Comparison of ENCODE assay signal across 1 cellular context in the genomic region with DNA sequence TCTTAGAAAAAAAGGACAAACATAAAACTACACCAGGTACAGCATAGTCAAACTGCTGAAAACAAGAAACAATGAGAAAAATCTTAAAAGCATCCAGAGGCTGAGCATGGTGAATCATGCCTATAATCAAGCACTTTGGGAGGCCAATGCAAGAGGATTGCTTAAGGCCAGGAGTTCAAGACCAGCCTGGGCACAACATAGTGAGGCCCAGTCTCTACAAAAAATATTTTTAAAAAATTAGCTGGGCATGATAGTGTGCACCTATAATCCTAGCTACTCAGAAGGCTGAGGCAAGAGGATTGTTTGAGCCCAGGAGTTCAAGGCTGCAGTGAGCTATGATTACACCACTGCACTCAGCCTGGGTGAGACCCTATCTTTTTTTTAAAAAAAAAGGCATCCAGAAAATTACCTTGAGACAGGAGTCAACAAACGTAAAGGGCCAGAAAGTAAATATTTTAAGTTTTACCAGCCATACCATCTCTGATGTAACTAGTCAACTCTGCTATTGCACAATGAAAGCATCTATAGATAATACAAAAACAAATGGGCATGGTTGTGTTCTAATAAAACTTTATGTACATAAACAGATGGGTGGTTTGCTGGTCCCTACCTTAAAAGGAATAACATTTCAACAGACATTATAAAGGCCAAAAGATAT.
A peak's percentile ranks its signal among the peaks of the same experiment; 100 is the strongest.
TF ChIP-seq lines count a peak whose summit lies in the region.

No MANE protein-coding gene starts in this region.

TF ChIP-seq in HepG2, 621 proteins besides CTCF, POLR2A, EP300 and RAD21 (continued from another document and continues in another):
- TF ChIP-seq ZNF281 (CRISPR knock-in tag; IDR thresholded peaks at IDR 0.05; ENCODE audit: borderline replicate concordance) (no peak), TP53 (CRISPR knock-in tag; conservative IDR thresholded peaks at IDR 0.05) (0 out of 2 replicates have a peak, but pooled peaks have one; percentile 52), SP140L (CRISPR knock-in tag; IDR thresholded peaks at IDR 0.05; ENCODE audit: borderline replicate concordance) (no peak), SRF (IDR thresholded peaks at IDR 0.05; ENCODE audit: low read depth, low read length) (peak; percentile 62; the same call in 1 of the 2 replicates), ZNF775 (CRISPR knock-in tag; IDR thresholded peaks at IDR 0.05; ENCODE audit: borderline replicate concordance) (no peak), HNF4G (IDR thresholded peaks at IDR 0.05; ENCODE audit: borderline replicate concordance, low read depth, low read length) (peak; percentile 33; the same call in 1 of the 2 replicates), HNF4G (CRISPR knock-in tag; IDR thresholded peaks at IDR 0.05; ENCODE audit: borderline replicate concordance, low read depth) (no peak), FOXK1 (CRISPR knock-in tag; IDR thresholded peaks at IDR 0.05; ENCODE audit: borderline replicate concordance, low read depth) (peak; percentile 89), SAFB2 (CRISPR knock-in tag; IDR thresholded peaks at IDR 0.05; ENCODE audit: borderline replicate concordance, low read depth) (no peak), PHF21A (CRISPR knock-in tag; IDR thresholded peaks at IDR 0.05) (peak; percentile 73), GATAD2A (CRISPR knock-in tag; IDR thresholded peaks at IDR 0.05) (peak; percentile 93), ZKSCAN1 (IDR thresholded peaks at IDR 0.05; ENCODE audit: low read length) (no peak), PTBP1 (IDR thresholded peaks at IDR 0.05; ENCODE audit: low read depth, low read length, poor library complexity, severe bottlenecking) (no peak), ZNF18 (CRISPR knock-in tag; IDR thresholded peaks at IDR 0.05; ENCODE audit: insufficient replicate concordance) (peak; percentile 29), ZNF891 (CRISPR knock-in tag; IDR thresholded peaks at IDR 0.05) (no peak), HMG20A (CRISPR knock-in tag; IDR thresholded peaks at IDR 0.05; ENCODE audit: borderline replicate concordance) (peak; percentile 63; the same call in 1 of the 2 replicates), RFXAP (CRISPR knock-in tag; IDR thresholded peaks at IDR 0.05; ENCODE audit: borderline replicate concordance) (peak; percentile 27; the same call in 1 of the 2 replicates), TBX2 (CRISPR knock-in tag; IDR thresholded peaks at IDR 0.05; ENCODE audit: borderline replicate concordance) (peak; percentile 62; the same call in 1 of the 2 replicates), RELA (CRISPR knock-in tag; IDR thresholded peaks at IDR 0.05) (no peak)
- TF ChIP-seq, protein P1, sequence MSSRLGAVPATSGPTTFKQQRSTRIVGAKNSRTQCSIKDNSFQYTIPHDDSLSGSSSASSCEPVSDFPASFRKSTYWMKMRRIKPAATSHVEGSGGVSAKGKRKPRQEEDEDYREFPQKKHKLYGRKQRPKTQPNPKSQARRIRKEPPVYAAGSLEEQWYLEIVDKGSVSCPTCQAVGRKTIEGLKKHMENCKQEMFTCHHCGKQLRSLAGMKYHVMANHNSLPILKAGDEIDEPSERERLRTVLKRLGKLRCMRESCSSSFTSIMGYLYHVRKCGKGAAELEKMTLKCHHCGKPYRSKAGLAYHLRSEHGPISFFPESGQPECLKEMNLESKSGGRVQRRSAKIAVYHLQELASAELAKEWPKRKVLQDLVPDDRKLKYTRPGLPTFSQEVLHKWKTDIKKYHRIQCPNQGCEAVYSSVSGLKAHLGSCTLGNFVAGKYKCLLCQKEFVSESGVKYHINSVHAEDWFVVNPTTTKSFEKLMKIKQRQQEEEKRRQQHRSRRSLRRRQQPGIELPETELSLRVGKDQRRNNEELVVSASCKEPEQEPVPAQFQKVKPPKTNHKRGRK (CRISPR knock-in tag; IDR thresholded peaks at IDR 0.05), result no peak
- TF ChIP-seq, protein P2, sequence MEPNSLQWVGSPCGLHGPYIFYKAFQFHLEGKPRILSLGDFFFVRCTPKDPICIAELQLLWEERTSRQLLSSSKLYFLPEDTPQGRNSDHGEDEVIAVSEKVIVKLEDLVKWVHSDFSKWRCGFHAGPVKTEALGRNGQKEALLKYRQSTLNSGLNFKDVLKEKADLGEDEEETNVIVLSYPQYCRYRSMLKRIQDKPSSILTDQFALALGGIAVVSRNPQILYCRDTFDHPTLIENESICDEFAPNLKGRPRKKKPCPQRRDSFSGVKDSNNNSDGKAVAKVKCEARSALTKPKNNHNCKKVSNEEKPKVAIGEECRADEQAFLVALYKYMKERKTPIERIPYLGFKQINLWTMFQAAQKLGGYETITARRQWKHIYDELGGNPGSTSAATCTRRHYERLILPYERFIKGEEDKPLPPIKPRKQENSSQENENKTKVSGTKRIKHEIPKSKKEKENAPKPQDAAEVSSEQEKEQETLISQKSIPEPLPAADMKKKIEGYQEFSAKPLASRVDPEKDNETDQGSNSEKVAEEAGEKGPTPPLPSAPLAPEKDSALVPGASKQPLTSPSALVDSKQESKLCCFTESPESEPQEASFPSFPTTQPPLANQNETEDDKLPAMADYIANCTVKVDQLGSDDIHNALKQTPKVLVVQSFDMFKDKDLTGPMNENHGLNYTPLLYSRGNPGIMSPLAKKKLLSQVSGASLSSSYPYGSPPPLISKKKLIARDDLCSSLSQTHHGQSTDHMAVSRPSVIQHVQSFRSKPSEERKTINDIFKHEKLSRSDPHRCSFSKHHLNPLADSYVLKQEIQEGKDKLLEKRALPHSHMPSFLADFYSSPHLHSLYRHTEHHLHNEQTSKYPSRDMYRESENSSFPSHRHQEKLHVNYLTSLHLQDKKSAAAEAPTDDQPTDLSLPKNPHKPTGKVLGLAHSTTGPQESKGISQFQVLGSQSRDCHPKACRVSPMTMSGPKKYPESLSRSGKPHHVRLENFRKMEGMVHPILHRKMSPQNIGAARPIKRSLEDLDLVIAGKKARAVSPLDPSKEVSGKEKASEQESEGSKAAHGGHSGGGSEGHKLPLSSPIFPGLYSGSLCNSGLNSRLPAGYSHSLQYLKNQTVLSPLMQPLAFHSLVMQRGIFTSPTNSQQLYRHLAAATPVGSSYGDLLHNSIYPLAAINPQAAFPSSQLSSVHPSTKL (CRISPR knock-in tag; IDR thresholded peaks at IDR 0.05), result peak; percentile 92
- TF ChIP-seq, protein P3, sequence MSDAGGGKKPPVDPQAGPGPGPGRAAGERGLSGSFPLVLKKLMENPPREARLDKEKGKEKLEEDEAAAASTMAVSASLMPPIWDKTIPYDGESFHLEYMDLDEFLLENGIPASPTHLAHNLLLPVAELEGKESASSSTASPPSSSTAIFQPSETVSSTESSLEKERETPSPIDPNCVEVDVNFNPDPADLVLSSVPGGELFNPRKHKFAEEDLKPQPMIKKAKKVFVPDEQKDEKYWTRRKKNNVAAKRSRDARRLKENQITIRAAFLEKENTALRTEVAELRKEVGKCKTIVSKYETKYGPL (CRISPR knock-in tag; IDR thresholded peaks at IDR 0.05), result 0 out of 2 replicates have a peak, but pooled peaks have one; percentile 74
- TF ChIP-seq, protein P4, sequence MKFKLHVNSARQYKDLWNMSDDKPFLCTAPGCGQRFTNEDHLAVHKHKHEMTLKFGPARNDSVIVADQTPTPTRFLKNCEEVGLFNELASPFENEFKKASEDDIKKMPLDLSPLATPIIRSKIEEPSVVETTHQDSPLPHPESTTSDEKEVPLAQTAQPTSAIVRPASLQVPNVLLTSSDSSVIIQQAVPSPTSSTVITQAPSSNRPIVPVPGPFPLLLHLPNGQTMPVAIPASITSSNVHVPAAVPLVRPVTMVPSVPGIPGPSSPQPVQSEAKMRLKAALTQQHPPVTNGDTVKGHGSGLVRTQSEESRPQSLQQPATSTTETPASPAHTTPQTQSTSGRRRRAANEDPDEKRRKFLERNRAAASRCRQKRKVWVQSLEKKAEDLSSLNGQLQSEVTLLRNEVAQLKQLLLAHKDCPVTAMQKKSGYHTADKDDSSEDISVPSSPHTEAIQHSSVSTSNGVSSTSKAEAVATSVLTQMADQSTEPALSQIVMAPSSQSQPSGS (CRISPR knock-in tag; IDR thresholded peaks at IDR 0.05), result peak; percentile 84
- TF ChIP-seq, protein P5, sequence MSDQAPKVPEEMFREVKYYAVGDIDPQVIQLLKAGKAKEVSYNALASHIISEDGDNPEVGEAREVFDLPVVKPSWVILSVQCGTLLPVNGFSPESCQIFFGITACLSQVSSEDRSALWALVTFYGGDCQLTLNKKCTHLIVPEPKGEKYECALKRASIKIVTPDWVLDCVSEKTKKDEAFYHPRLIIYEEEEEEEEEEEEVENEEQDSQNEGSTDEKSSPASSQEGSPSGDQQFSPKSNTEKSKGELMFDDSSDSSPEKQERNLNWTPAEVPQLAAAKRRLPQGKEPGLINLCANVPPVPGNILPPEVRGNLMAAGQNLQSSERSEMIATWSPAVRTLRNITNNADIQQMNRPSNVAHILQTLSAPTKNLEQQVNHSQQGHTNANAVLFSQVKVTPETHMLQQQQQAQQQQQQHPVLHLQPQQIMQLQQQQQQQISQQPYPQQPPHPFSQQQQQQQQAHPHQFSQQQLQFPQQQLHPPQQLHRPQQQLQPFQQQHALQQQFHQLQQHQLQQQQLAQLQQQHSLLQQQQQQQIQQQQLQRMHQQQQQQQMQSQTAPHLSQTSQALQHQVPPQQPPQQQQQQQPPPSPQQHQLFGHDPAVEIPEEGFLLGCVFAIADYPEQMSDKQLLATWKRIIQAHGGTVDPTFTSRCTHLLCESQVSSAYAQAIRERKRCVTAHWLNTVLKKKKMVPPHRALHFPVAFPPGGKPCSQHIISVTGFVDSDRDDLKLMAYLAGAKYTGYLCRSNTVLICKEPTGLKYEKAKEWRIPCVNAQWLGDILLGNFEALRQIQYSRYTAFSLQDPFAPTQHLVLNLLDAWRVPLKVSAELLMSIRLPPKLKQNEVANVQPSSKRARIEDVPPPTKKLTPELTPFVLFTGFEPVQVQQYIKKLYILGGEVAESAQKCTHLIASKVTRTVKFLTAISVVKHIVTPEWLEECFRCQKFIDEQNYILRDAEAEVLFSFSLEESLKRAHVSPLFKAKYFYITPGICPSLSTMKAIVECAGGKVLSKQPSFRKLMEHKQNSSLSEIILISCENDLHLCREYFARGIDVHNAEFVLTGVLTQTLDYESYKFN (CRISPR knock-in tag; conservative IDR thresholded peaks at IDR 0.05), result peak; percentile 86
